Comparison of ENCODE assay signal across 8 cellular contexts in genomic region chr2:172710584-172711024, GRCh38. TPM values are rescaled to one million over a fixed set of nuclear protein-coding genes. Genes with fewer than 3 reads are reported as not detected.
DNase-seq lines count a peak whose midpoint lies in the region; ATAC-seq and TF ChIP-seq lines count a peak whose summit lies in the region.

No MANE protein-coding gene starts in this region.

- peak in 9 of 10 experiments; percentile 14 to 50 (median 31) for DNase-seq in CD4-positive, alpha-beta T cell
- DNase-seq in H7 (peak; percentile 68), NCI-H446 treated with DMSO at 0.1 percent for 48 hours (lab: John Stamatoyannopoulos, UW) (peak; percentile 51), activated T-cell treated with anti-CD3 and anti-CD28 coated beads for 24 hours (ENCODE audit: low read depth) (peak; percentile 21), fibroblast of villous mesenchyme (ENCODE audit: low read depth) (peak; percentile 52), putamen (ENCODE audit: low spot score) (peak; percentile 18)

- H3K9me3 ChIP-seq in CD4-positive, alpha-beta T cell (ENCODE audit: control insufficient read depth, low read length), result no peaks in the 10 kb centered on the region

- intact Hi-C loops in CD4-positive, alpha-beta T cell (cut with DNase I, micrococcal nuclease), result loop anchor here (1.0 to 10.0 kb wide), 7 partner anchors 117 to 1136 kb away; no protein-coding TSS in a partner anchor

- no peaks in the 10 kb centered on the region for H3K4me1 Mint-ChIP-seq in CD4-positive, alpha-beta T cell (ENCODE audit: low read depth)

- no peaks in the 10 kb centered on the region for H3K27me3 ChIP-seq in CD4-positive, alpha-beta T cell (ENCODE audit: control insufficient read depth, insufficient read depth, low read length)
- H3K27me3 ChIP-seq in H7 (ENCODE audit: control insufficient read depth, insufficient read depth, low read length), result no peaks in the 10 kb centered on the region

- no peaks in the 10 kb centered on the region for H3K36me3 ChIP-seq in H7 (replicated peaks; ENCODE audit: control insufficient read depth, insufficient read depth, low read length)

- ATAC-seq in CD4-positive, alpha-beta T cell (ENCODE audit: poor library complexity), result no peak
- ATAC-seq in GM21576 (IDR thresholded peaks at IDR 0.05; ENCODE audit: unreplicated experiment), result no peak
- ATAC-seq in GM18520 (IDR thresholded peaks at IDR 0.05; ENCODE audit: unreplicated experiment), result no peak

- POLR2A ChIA-PET in CD4-positive, alpha-beta T cell (lab: Charles Lee), result no interaction called here

- H3K27ac ChIP-seq in CD4-positive, alpha-beta T cell (ENCODE audit: low read depth, low read length), result no peak overlapping the region

- peaks cover 11% of the 10 kb centered on the region for H3K27me3 Mint-ChIP-seq in CD4-positive, alpha-beta T cell

- H3K36me3 Mint-ChIP-seq in CD4-positive, alpha-beta T cell (ENCODE audit: low read depth), result no peaks in the 10 kb centered on the region

- no peak overlapping the region for H3K4me3 ChIP-seq in H7 (ENCODE audit: insufficient read depth, low read depth, low read length)
- no peak overlapping the region for H3K4me3 ChIP-seq in fibroblast of villous mesenchyme (ENCODE audit: low read depth, low read length)

- no peaks in the 10 kb centered on the region for H3K9me3 Mint-ChIP-seq in CD4-positive, alpha-beta T cell

- CTCF ChIA-PET in CD4-positive, alpha-beta T cell (lab: Charles Lee), result interaction anchor here (0.6 to 1.4 kb wide), 5 partner anchors 8 to 1112 kb away, joined by 3 to 4 read pairs (median 3); no protein-coding TSS in a partner anchor

- no peak overlapping the region for H3K4me3 Mint-ChIP-seq in CD4-positive, alpha-beta T cell

- peak; percentile 76 for TF ChIP-seq CTCF in CD4-positive, alpha-beta T cell (IDR thresholded peaks at IDR 0.05)
- peak; percentile 77 for TF ChIP-seq CTCF in fibroblast of villous mesenchyme (IDR thresholded peaks at IDR 0.05; ENCODE audit: insufficient read depth, low read depth, low read length)

- no peak overlapping the region for H3K27ac Mint-ChIP-seq in CD4-positive, alpha-beta T cell

RNA-seq across cellular contexts. Expression of gene RAPGEF4, which starts 25.0 kb away (rescaled TPM):
- total RNA-seq in CD4-positive, alpha-beta T cell, result under 1 TPM; 0.69 to 0.73 TPM
- total RNA-seq in H7 (2014; rRNA removed; shearing (Covaris generic)), result 0.69 and 0.78 TPM in 2 replicates
- 1.3 and 2.6 TPM in 2 replicates for total RNA-seq in fibroblast of villous mesenchyme

Comparison
In these comparisons a context has a peak if more than half of its experiments do, and no peak if none do; other contexts are left out.
1. DNase-seq: peak in every context shown above with its lines; median percentile 68 in H7; 52 in fibroblast of villous mesenchyme; 51 in NCI-H446 treated with DMSO at 0.1 percent for 48 hours; 31 in CD4-positive, alpha-beta T cell; 21 in activated T-cell treated with anti-CD3 and anti-CD28 coated beads for 24 hours; 18 in putamen.